ENCODE assay signal across 1 cellular context in the genomic region with DNA sequence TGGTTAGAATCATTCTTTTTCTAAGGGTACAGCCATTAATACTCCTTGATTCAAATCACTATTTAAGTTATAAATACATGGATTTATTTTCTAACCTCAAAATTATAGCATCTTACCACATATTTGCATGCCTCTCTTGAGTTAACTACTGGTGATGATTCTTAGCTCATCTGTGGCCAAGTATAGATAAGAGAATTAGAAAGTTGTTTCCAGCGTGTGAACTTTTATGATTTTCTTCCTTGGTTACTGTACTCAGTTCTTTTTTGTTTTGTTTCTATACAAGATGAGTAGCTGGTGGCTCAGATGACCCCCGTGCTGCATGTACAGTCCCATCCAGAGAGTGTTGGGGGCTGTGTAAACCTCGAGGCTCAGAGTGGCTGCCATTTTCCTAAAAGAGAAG.
TF ChIP-seq lines count a peak whose summit lies in the region.

No MANE protein-coding gene starts in this region.

TF ChIP-seq in WTC11, 78 proteins besides CTCF, POLR2A, EP300 and RAD21 (continued from another document):
- TF ChIP-seq, protein P1, sequence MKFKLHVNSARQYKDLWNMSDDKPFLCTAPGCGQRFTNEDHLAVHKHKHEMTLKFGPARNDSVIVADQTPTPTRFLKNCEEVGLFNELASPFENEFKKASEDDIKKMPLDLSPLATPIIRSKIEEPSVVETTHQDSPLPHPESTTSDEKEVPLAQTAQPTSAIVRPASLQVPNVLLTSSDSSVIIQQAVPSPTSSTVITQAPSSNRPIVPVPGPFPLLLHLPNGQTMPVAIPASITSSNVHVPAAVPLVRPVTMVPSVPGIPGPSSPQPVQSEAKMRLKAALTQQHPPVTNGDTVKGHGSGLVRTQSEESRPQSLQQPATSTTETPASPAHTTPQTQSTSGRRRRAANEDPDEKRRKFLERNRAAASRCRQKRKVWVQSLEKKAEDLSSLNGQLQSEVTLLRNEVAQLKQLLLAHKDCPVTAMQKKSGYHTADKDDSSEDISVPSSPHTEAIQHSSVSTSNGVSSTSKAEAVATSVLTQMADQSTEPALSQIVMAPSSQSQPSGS (CRISPR knock-in tag; IDR thresholded peaks at IDR 0.05; ENCODE audit: borderline replicate concordance, low read depth) = no peak
- TF ChIP-seq RORB (CRISPR knock-in tag; IDR thresholded peaks at IDR 0.05) (no peak), NR2C2 (CRISPR knock-in tag; IDR thresholded peaks at IDR 0.05) (no peak), ZBTB43 (CRISPR knock-in tag; IDR thresholded peaks at IDR 0.05) (no peak), ZSCAN18 (CRISPR knock-in tag; IDR thresholded peaks at IDR 0.05) (no peak), ZNF512 (CRISPR knock-in tag; IDR thresholded peaks at IDR 0.05; ENCODE audit: borderline replicate concordance) (no peak)
- TF ChIP-seq, protein P2, sequence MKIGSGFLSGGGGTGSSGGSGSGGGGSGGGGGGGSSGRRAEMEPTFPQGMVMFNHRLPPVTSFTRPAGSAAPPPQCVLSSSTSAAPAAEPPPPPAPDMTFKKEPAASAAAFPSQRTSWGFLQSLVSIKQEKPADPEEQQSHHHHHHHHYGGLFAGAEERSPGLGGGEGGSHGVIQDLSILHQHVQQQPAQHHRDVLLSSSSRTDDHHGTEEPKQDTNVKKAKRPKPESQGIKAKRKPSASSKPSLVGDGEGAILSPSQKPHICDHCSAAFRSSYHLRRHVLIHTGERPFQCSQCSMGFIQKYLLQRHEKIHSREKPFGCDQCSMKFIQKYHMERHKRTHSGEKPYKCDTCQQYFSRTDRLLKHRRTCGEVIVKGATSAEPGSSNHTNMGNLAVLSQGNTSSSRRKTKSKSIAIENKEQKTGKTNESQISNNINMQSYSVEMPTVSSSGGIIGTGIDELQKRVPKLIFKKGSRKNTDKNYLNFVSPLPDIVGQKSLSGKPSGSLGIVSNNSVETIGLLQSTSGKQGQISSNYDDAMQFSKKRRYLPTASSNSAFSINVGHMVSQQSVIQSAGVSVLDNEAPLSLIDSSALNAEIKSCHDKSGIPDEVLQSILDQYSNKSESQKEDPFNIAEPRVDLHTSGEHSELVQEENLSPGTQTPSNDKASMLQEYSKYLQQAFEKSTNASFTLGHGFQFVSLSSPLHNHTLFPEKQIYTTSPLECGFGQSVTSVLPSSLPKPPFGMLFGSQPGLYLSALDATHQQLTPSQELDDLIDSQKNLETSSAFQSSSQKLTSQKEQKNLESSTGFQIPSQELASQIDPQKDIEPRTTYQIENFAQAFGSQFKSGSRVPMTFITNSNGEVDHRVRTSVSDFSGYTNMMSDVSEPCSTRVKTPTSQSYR (CRISPR knock-in tag; IDR thresholded peaks at IDR 0.05) = no peak
- TF ChIP-seq, protein P3, sequence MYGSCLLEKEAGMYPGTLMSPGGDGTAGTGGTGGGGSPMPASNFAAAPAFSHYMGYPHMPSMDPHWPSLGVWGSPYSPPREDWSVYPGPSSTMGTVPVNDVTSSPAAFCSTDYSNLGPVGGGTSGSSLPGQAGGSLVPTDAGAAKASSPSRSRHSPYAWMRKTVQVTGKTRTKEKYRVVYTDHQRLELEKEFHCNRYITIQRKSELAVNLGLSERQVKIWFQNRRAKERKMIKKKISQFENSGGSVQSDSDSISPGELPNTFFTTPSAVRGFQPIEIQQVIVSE (CRISPR knock-in tag; IDR thresholded peaks at IDR 0.05; ENCODE audit: borderline replicate concordance) = no peak
